In the genomic region with DNA sequence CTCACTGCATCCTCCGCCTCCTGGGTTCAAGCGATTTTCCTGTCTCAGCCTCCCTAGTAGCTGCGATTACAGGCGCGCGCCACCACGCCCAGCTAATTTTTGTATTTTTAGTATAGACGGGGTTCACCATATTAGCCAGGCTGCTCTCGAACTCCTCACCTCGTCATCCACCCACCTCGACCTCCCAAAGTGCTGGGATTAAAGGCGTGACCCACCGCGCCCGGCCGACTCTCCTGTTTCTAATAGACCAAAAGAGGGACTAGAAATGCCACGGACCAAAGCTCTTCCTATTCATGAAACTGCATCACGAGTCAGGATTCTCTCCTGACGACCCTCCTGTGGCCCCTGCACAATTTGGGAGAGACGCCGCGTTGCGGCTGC, we compare ENCODE assay signal across 7 cellular contexts. TPM values are rescaled to one million over a fixed set of nuclear protein-coding genes. Genes with fewer than 3 reads are reported as not detected.
DNase-seq lines count a peak whose midpoint lies in the region; ATAC-seq and TF ChIP-seq lines count a peak whose summit lies in the region.

No MANE protein-coding gene starts in this region.

- H3K27ac ChIP-seq in hepatocyte: peak overlapping the region; percentile 96

- POLR2A ChIA-PET in activated CD4-positive, alpha-beta T cell treated with anti-CD3 and anti-CD28 coated beads, Interleukin-2, amount 10 ng/mL, durations not matched to agents 7 days and 5 days (lab: Charles Lee): interaction anchor here (0.6 to 1.6 kb wide), 5 partner anchors 8 to 428 kb away, joined by 3 to 23 read pairs (median 4); a partner anchor contains a TSS
- POLR2A ChIA-PET in HEK293T (lab: Yijun Ruan, JAX): interaction anchor here (1.9 kb wide), 1 partner anchor 17 kb away, joined by 8 read pairs; no protein-coding TSS in a partner anchor

- H3K4me1 ChIP-seq in hepatocyte (ENCODE audit: insufficient read depth): peaks cover 5% of the 10 kb centered on the region

- CTCF ChIA-PET in activated CD4-positive, alpha-beta T cell treated with anti-CD3 and anti-CD28 coated beads, Interleukin-2, amount 10 ng/mL, durations not matched to agents 7 days and 5 days (lab: Charles Lee): interaction anchor here (0.6 to 3.5 kb wide), 6 partner anchors 9 to 1670 kb away, joined by 3 to 20 read pairs (median 4); no protein-coding TSS in a partner anchor
- CTCF ChIA-PET in HEK293T (lab: Yijun Ruan, JAX): no interaction called here

- no peaks in the 10 kb centered on the region for H3K36me3 ChIP-seq in hepatocyte (replicated peaks; ENCODE audit: insufficient read depth, low read depth)

- no peak for ATAC-seq in stimulated activated effector memory CD8-positive, alpha-beta T cell treated with anti-CD3 and anti-CD28 coated beads, Interleukin-12 subunit alpha, Interleukin-12 subunit beta, amount 100 ng/mL, for 72 hours
- no peak for ATAC-seq in HG02884 (IDR thresholded peaks at IDR 0.05; ENCODE audit: unreplicated experiment)

- H3K79me2 ChIP-seq in hepatocyte: peaks cover 50% of the 10 kb centered on the region

- H3K9me2 ChIP-seq in hepatocyte (replicated peaks; ENCODE audit: insufficient read depth): no peaks in the 10 kb centered on the region

- H3K27ac Mint-ChIP-seq in HFFc6: peak overlapping the region; percentile 97
- peak overlapping the region; percentile 99 for H3K27ac Mint-ChIP-seq in activated CD4-positive, alpha-beta T cell treated with anti-CD3 and anti-CD28 coated beads, Interleukin-2, amount 10 ng/mL, durations not matched to agents 7 days and 5 days
- H3K27ac Mint-ChIP-seq in stimulated activated effector memory CD8-positive, alpha-beta T cell treated with anti-CD3 and anti-CD28 coated beads, Interleukin-12 subunit alpha, Interleukin-12 subunit beta, amount 100 ng/mL, for 72 hours: peak overlapping the region; percentile 99

- H3K4me2 ChIP-seq in hepatocyte: peak overlapping the region; percentile 86

- DNase-seq in HFFc6 (no peak), hepatocyte (ENCODE audit: low spot score) (no peak), HEK293T (ENCODE audit: extremely low spot score) (no peak), cortex of kidney (lab: John Stamatoyannopoulos, UW) (no peak)
- peak; percentile 12 for DNase-seq in activated CD4-positive, alpha-beta T cell treated with anti-CD3 and anti-CD28 coated beads, Interleukin-2, amount 10 ng/mL, durations not matched to agents 7 days and 5 days
- no peak for DNase-seq in stimulated activated effector memory CD8-positive, alpha-beta T cell treated with anti-CD3 and anti-CD28 coated beads, Interleukin-12 subunit alpha, Interleukin-12 subunit beta, amount 100 ng/mL, for 72 hours (ENCODE audit: low spot score in 2 of 2)

- 11% methylated on average over 23 of the region's 23 CpGs for WGBS in hepatocyte (ENCODE audit: low lambda C conversion rate, missing lambda C conversion rate)

- no peak for TF ChIP-seq CTCF in HFFc6 (IDR thresholded peaks at IDR 0.05)
- TF ChIP-seq CTCF in hepatocyte (IDR thresholded peaks at IDR 0.05; ENCODE audit: poor library complexity): no peak

- peaks cover 14% of the 10 kb centered on the region for H3K9me3 ChIP-seq in hepatocyte (ENCODE audit: low read depth)

- H3K9me3 Mint-ChIP-seq in HFFc6: peaks cover 45% of the 10 kb centered on the region
- peaks cover 26% of the 10 kb centered on the region for H3K9me3 Mint-ChIP-seq in activated CD4-positive, alpha-beta T cell treated with anti-CD3 and anti-CD28 coated beads, Interleukin-2, amount 10 ng/mL, durations not matched to agents 7 days and 5 days
- no peaks in the 10 kb centered on the region for H3K9me3 Mint-ChIP-seq in stimulated activated effector memory CD8-positive, alpha-beta T cell treated with anti-CD3 and anti-CD28 coated beads, Interleukin-12 subunit alpha, Interleukin-12 subunit beta, amount 100 ng/mL, for 72 hours

- peaks cover 51% of the 10 kb centered on the region for H3K36me3 Mint-ChIP-seq in HFFc6 (ENCODE audit: low read depth)
- H3K36me3 Mint-ChIP-seq in activated CD4-positive, alpha-beta T cell treated with anti-CD3 and anti-CD28 coated beads, Interleukin-2, amount 10 ng/mL, durations not matched to agents 7 days and 5 days (ENCODE audit: low read depth): peaks cover 66% of the 10 kb centered on the region
- H3K36me3 Mint-ChIP-seq in stimulated activated effector memory CD8-positive, alpha-beta T cell treated with anti-CD3 and anti-CD28 coated beads, Interleukin-12 subunit alpha, Interleukin-12 subunit beta, amount 100 ng/mL, for 72 hours: peaks cover 64% of the 10 kb centered on the region

- H3K4me3 Mint-ChIP-seq in HFFc6: peak overlapping the region; percentile 94
- H3K4me3 Mint-ChIP-seq in activated CD4-positive, alpha-beta T cell treated with anti-CD3 and anti-CD28 coated beads, Interleukin-2, amount 10 ng/mL, durations not matched to agents 7 days and 5 days: peak overlapping the region; percentile 98
- H3K4me3 Mint-ChIP-seq in stimulated activated effector memory CD8-positive, alpha-beta T cell treated with anti-CD3 and anti-CD28 coated beads, Interleukin-12 subunit alpha, Interleukin-12 subunit beta, amount 100 ng/mL, for 72 hours: peak overlapping the region; percentile 99

- peaks cover 4% of the 10 kb centered on the region; the same call in 1 of the 2 replicates for H3K27me3 Mint-ChIP-seq in HFFc6 (ENCODE audit: insufficient read depth)
- H3K27me3 Mint-ChIP-seq in activated CD4-positive, alpha-beta T cell treated with anti-CD3 and anti-CD28 coated beads, Interleukin-2, amount 10 ng/mL, durations not matched to agents 7 days and 5 days: no peaks in the 10 kb centered on the region

- peak overlapping the region; percentile 79 for H2AFZ ChIP-seq in hepatocyte

- no peaks in the 10 kb centered on the region for H4K20me1 ChIP-seq in hepatocyte (ENCODE audit: insufficient read depth, poor library complexity, severe bottlenecking)

- no peaks in the 10 kb centered on the region for H3K27me3 ChIP-seq in hepatocyte

- H3K4me3 ChIP-seq in hepatocyte: peak overlapping the region; percentile 77

- peaks cover 4% of the 10 kb centered on the region; the same call in 1 of the 2 replicates for H3K4me1 Mint-ChIP-seq in HFFc6 (ENCODE audit: low read depth)
- H3K4me1 Mint-ChIP-seq in activated CD4-positive, alpha-beta T cell treated with anti-CD3 and anti-CD28 coated beads, Interleukin-2, amount 10 ng/mL, durations not matched to agents 7 days and 5 days: peaks cover 26% of the 10 kb centered on the region
- H3K4me1 Mint-ChIP-seq in stimulated activated effector memory CD8-positive, alpha-beta T cell treated with anti-CD3 and anti-CD28 coated beads, Interleukin-12 subunit alpha, Interleukin-12 subunit beta, amount 100 ng/mL, for 72 hours: peaks cover 28% of the 10 kb centered on the region

TF ChIP-seq in HEK293T, 16 proteins besides CTCF, POLR2A, EP300 and RAD21:
- TF ChIP-seq SUZ12 (IDR thresholded peaks at IDR 0.05) (no peak), FOXK2 (IDR thresholded peaks at IDR 0.05) (no peak), ARNT (IDR thresholded peaks at IDR 0.05) (no peak), HDGF (IDR thresholded peaks at IDR 0.05; ENCODE audit: borderline replicate concordance) (no peak), FOXM1 (IDR thresholded peaks at IDR 0.05; ENCODE audit: borderline replicate concordance) (no peak), NFRKB (IDR thresholded peaks at IDR 0.05) (no peak)
- TF ChIP-seq, protein P1, sequence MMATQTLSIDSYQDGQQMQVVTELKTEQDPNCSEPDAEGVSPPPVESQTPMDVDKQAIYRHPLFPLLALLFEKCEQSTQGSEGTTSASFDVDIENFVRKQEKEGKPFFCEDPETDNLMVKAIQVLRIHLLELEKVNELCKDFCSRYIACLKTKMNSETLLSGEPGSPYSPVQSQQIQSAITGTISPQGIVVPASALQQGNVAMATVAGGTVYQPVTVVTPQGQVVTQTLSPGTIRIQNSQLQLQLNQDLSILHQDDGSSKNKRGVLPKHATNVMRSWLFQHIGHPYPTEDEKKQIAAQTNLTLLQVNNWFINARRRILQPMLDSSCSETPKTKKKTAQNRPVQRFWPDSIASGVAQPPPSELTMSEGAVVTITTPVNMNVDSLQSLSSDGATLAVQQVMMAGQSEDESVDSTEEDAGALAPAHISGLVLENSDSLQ (IDR thresholded peaks at IDR 0.05): no peak

RNA-seq across cellular contexts. Expression of a gene that starts 0.6 kb away (rescaled TPM):
- total RNA-seq in HFFc6 (2021; fragmentation: NEBNext Ultra II Directional; extraction: Animal tissue kit (Norgen Biotek cat#: 25700)): 1 to 10 TPM; 3.5 to 4.4 (median 3.9) TPM
- 10 to 100 TPM; 29.6 to 34.6 TPM for total RNA-seq in activated CD4-positive, alpha-beta T cell treated with anti-CD3 and anti-CD28 coated beads, Interleukin-2, amount 10 ng/mL, durations not matched to agents 7 days and 5 days
- total RNA-seq in hepatocyte: 13.7 and 18.1 TPM in 2 replicates
- polyA plus RNA-seq in hepatocyte: 7.9 and 9.8 TPM in 2 replicates
